In genomic region chr12:68113644-68114043, GRCh38 we compare ENCODE assay signal across 10 cellular contexts. TPM values are rescaled to one million over a fixed set of nuclear protein-coding genes. Genes with fewer than 3 reads are reported as not detected.
DNase-seq lines count a peak whose midpoint lies in the region; ATAC-seq and TF ChIP-seq lines count a peak whose summit lies in the region.
"Had no signal": no experiment of that assay in that cellular context is flagged by ENCODE, and none has a peak within 500 bp of the region (broad histone marks: within the 10 kb centered on the region; RNA-seq: fewer than 3 reads in every experiment).

No MANE protein-coding gene starts in this region.

- TF ChIP-seq RAD21 in Ishikawa (IDR thresholded peaks at IDR 0.05; ENCODE audit: low read depth), result peak; percentile 35

- TF ChIP-seq EP300 in Ishikawa (IDR thresholded peaks at IDR 0.05; ENCODE audit: borderline replicate concordance), result no peak

- no peaks in the 10 kb centered on the region for H3K36me3 Mint-ChIP-seq in CD8-positive, alpha-beta memory T cell
- H3K36me3 Mint-ChIP-seq in mesothelial cell of epicardium, result no peaks in the 10 kb centered on the region

- peak overlapping the region in 1 of 7 donors; percentile 20 for H3K4me3 Mint-ChIP-seq in CD8-positive, alpha-beta memory T cell
- H3K4me3 Mint-ChIP-seq in mesothelial cell of epicardium, result no peak overlapping the region

- H3K4me3 ChIP-seq in CD8-positive, alpha-beta memory T cell (ENCODE audit: low read length), result no peak overlapping the region
- H3K4me3 ChIP-seq: Peyer's patch had no signal

- H3K27ac ChIP-seq in CD8-positive, alpha-beta memory T cell (ENCODE audit: low read depth, low read length), result no peak overlapping the region
- H3K27ac ChIP-seq: Peyer's patch had no signal

- ATAC-seq in HG03135 (IDR thresholded peaks at IDR 0.05; ENCODE audit: unreplicated experiment), result no peak

- H3K4me1 Mint-ChIP-seq in CD8-positive, alpha-beta memory T cell, result peaks cover 16 to 26% (median 20%) of the 10 kb centered on the region in 3 donors
- H3K4me1 Mint-ChIP-seq in mesothelial cell of epicardium, result peaks cover 5% of the 10 kb centered on the region

- DNase-seq in CD8-positive, alpha-beta memory T cell, result peak; percentile 12 to 70 (median 19)
- peak; percentile 41 for DNase-seq in activated T-cell treated with anti-CD3 and anti-CD28 coated beads, Interleukin-2, amount 50 U/mL, for 1 hour
- no peak for DNase-seq in mesothelial cell of epicardium (ENCODE audit: low spot score in 2 of 2, unreplicated experiment in 2 of 2)
- no peak for DNase-seq in HuH-7.5 (ENCODE audit: low spot score)
- no peak for DNase-seq in hippocampal formation (lab: John Stamatoyannopoulos, UW)
- DNase-seq in NCI-H128 (lab: John Stamatoyannopoulos, UW; ENCODE audit: unreplicated experiment), result no peak

- no peaks in the 10 kb centered on the region for H3K36me3 ChIP-seq in CD8-positive, alpha-beta memory T cell (ENCODE audit: insufficient read depth, low read length)
- H3K36me3 ChIP-seq: Peyer's patch had no signal

- H3K27ac Mint-ChIP-seq in CD8-positive, alpha-beta memory T cell, result peak overlapping the region in 1 of 8 donors; percentile 30
- no peak overlapping the region for H3K27ac Mint-ChIP-seq in mesothelial cell of epicardium

- no peaks in the 10 kb centered on the region for H3K9me3 Mint-ChIP-seq in CD8-positive, alpha-beta memory T cell
- no peaks in the 10 kb centered on the region for H3K9me3 Mint-ChIP-seq in mesothelial cell of epicardium

- POLR2A ChIA-PET in CD8-positive, alpha-beta memory T cell (lab: Charles Lee), result interaction anchor here (0.8 to 1.2 kb wide), 2 partner anchors 10 to 45 kb away, joined by 3 to 4 read pairs; partner anchors contain the start of gene IFNG

- CTCF ChIA-PET in CD8-positive, alpha-beta memory T cell (lab: Charles Lee), result interaction anchor here (0.6 to 2.8 kb wide), 15 partner anchors 9 to 480 kb away, joined by 3 to 34 read pairs (median 4); no protein-coding TSS in a partner anchor

- peaks cover 15% of the 10 kb centered on the region for H3K4me1 ChIP-seq in CD8-positive, alpha-beta memory T cell (ENCODE audit: insufficient read depth, low read length)
- H3K4me1 ChIP-seq: Peyer's patch had no signal

- peak; percentile 16 for TF ChIP-seq CTCF in mesothelial cell of epicardium (IDR thresholded peaks at IDR 0.05; ENCODE audit: unreplicated experiment)

- no peaks in the 10 kb centered on the region for H3K27me3 ChIP-seq in CD8-positive, alpha-beta memory T cell (ENCODE audit: insufficient read depth, low read length, poor library complexity, severe bottlenecking)
- H3K27me3 ChIP-seq: Peyer's patch had no signal

- H3K9me3 ChIP-seq in CD8-positive, alpha-beta memory T cell (ENCODE audit: low read length), result no peaks in the 10 kb centered on the region
- H3K9me3 ChIP-seq: Peyer's patch had no signal

- no peaks in the 10 kb centered on the region for H3K27me3 Mint-ChIP-seq in CD8-positive, alpha-beta memory T cell
- H3K27me3 Mint-ChIP-seq in mesothelial cell of epicardium (ENCODE audit: low read depth), result no peaks in the 10 kb centered on the region

TF ChIP-seq in Ishikawa, 13 proteins besides CTCF, POLR2A, EP300 and RAD21:
- TF ChIP-seq, protein P1, sequence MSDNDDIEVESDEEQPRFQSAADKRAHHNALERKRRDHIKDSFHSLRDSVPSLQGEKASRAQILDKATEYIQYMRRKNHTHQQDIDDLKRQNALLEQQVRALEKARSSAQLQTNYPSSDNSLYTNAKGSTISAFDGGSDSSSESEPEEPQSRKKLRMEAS (IDR thresholded peaks at IDR 0.05), result no peak
- TF ChIP-seq YY1 (IDR thresholded peaks at IDR 0.05; ENCODE audit: low read depth), result peak; percentile 59; the same call in 1 of the 2 replicates

RNA-seq across cellular contexts. Expression of gene IFNG, which starts 45.9 kb away (rescaled TPM):
- 100 to 1,000 TPM; 408 to 427 TPM for total RNA-seq in CD8-positive, alpha-beta memory T cell
- 7.3 TPM for polyA plus RNA-seq in CD8-positive, alpha-beta memory T cell
- not detected in 3 replicates for total RNA-seq in mesothelial cell of epicardium
- total RNA-seq: Peyer's patch, skeletal muscle tissue had no signal

Comparison
In these comparisons a context has a peak if more than half of its experiments do, and no peak if none do; other contexts are left out.
1. DNase-seq: peak in CD8-positive, alpha-beta memory T cell (5 of 5) and activated T-cell treated with anti-CD3 and anti-CD28 coated beads, Interleukin-2, amount 50 U/mL, for 1 hour (single experiment); none in mesothelial cell of epicardium (0 of 2), HuH-7.5 (single experiment), hippocampal formation (0 of 2) and NCI-H128 (single experiment).
2. RNA of gene IFNG, which starts 45.9 kb away (total RNA-seq): 408 to 427 TPM in CD8-positive, alpha-beta memory T cell; not detected in mesothelial cell of epicardium; every median in the first group is over 100 times any median in the second.